ENCODE assay signal across 1 cellular context in the genomic region with DNA sequence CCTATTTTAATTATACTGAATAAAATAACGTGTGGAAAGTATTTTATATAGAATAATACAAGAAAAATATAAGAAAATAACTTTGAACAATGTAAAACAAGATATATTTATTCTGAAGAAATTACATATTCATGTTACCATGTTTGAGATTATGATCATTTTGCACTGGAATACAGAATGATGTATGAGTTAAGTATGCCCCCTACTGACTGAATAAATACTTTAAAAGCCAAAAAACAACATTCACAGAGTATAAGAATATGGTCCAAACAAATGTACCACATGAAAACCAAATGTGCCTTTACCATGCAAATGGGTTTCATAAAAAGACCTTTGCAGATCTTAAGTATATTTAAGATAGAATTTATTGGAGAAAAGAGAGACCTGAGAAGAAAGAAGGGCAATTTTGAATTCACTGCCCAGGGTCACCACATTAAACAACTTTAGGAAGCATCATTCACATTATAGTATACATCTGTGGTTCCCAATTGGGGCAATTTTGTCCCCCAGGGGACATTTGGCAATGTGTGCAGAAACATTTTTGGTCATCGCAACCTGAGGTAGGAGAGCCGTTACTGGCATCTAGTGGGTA.
TF ChIP-seq lines count a peak whose summit lies in the region.

No MANE protein-coding gene starts in this region.

TF ChIP-seq in GM23338, 12 proteins besides CTCF, POLR2A, EP300 and RAD21 (continued from another document):
- TF ChIP-seq, protein P1, sequence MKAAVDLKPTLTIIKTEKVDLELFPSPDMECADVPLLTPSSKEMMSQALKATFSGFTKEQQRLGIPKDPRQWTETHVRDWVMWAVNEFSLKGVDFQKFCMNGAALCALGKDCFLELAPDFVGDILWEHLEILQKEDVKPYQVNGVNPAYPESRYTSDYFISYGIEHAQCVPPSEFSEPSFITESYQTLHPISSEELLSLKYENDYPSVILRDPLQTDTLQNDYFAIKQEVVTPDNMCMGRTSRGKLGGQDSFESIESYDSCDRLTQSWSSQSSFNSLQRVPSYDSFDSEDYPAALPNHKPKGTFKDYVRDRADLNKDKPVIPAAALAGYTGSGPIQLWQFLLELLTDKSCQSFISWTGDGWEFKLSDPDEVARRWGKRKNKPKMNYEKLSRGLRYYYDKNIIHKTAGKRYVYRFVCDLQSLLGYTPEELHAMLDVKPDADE (IDR thresholded peaks at IDR 0.05), result no peak
- TF ChIP-seq ZNF114 (CRISPR knock-in tag; IDR thresholded peaks at IDR 0.05) (no peak), STAT1 (IDR thresholded peaks at IDR 0.05; ENCODE audit: unreplicated experiment) (no peak), EZH2phosphoT487 (IDR thresholded peaks at IDR 0.05; ENCODE audit: unreplicated experiment) (no peak)
